26 cellular contexts compared by ENCODE assay signal in the genomic region with DNA sequence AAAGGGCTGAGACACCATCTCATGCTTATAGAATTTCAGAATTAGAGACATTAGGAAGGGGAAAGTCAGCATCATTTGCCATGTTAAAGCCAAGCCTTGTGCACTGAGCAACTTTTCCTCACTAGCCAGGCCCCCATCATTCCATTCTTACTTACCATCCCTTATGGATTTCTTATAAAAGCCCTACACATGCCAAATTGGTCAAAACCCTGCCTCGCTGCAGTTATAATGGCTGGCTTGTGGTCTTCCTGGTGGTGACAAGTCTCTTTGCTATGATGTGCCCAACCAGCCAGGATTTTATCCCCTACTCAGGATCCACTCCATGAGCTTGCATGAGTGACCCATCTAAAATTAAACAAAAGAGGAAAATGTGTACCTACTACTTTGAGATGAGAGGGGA.
"Had no signal": no experiment of that assay in that cellular context is flagged by ENCODE, and none has a peak within 500 bp of the region (broad histone marks: within the 10 kb centered on the region; RNA-seq: fewer than 3 reads in every experiment).

No MANE protein-coding gene starts in this region.

- H3K9me3 ChIP-seq: Peyer's patch, SJSA1 had no signal

- H3K36me3 ChIP-seq: brain microvascular endothelial cell, cardiac muscle cell, Peyer's patch, SJSA1 had no signal

- H3K27ac Mint-ChIP-seq: activated B cell treated with CpG ODN at 0.5 μM for 24 hours; activated CD4-positive, alpha-beta T cell treated with anti-CD3 and anti-CD28 coated beads, Interleukin-2, amount 10 ng/mL, durations not matched to agents 24 days and 14 days; activated naive CD4-positive, alpha-beta T cell treated with anti-CD3 and anti-CD28 coated beads for 36 hours; activated naive CD8-positive, alpha-beta T cell; T-helper 1 cell treated with Interleukin-12 subunit alpha and Interleukin-12 subunit beta and Interleukin-4 antibody, amounts not matched to agents 30 μg/mL and 1 μg/mL, for 36 hours had no signal

- H3K4me1 Mint-ChIP-seq: activated B cell treated with CpG ODN at 0.5 μM for 24 hours had no signal

- H3K9me3 Mint-ChIP-seq: activated B cell treated with CpG ODN at 0.5 μM for 24 hours had no signal

- H3K27me3 ChIP-seq: brain microvascular endothelial cell, cardiac muscle cell, Peyer's patch had no signal

- DNase-seq: activated B cell treated with CpG ODN at 0.5 μM for 24 hours; activated CD4-positive, alpha-beta T cell treated with anti-CD3 and anti-CD28 coated beads for 1 hour; activated CD4-positive, alpha-beta T cell treated with anti-CD3 and anti-CD28 coated beads, Interleukin-2, amount 50 U/mL, for 48 hours; activated CD8-positive, alpha-beta memory T cell treated with anti-CD3 and anti-CD28 coated beads for 24 hours; activated gamma-delta T cell; activated T-cell treated with anti-CD3 and anti-CD28 coated beads, Interleukin-2, amount 50 U/mL, for 4 hours; amygdala; brain microvascular endothelial cell; KG1; MV-4-11; NCI-H1092 treated with DMSO at 0.1 percent for 48 hours; NCI-H1694; NCI-H2029 treated with DMSO at 0.1 percent for 48 hours; NCI-H345; NCI-H510A; NCI-H526 treated with DMSO at 0.1 percent for 48 hours; NCI-H82; Peyer's patch; Right ventricle myocardium superior; T-helper 9 cell had no signal

- H3K4me3 ChIP-seq: cardiac muscle cell, Peyer's patch, SJSA1 had no signal

- H3K36me3 Mint-ChIP-seq: activated naive CD8-positive, alpha-beta T cell had no signal

- H3K27me3 Mint-ChIP-seq: activated B cell treated with CpG ODN at 0.5 μM for 24 hours; activated CD4-positive, alpha-beta T cell treated with anti-CD3 and anti-CD28 coated beads, Interleukin-2, amount 10 ng/mL, durations not matched to agents 24 days and 14 days had no signal

- H3K4me3 Mint-ChIP-seq: activated B cell treated with CpG ODN at 0.5 μM for 24 hours; activated CD4-positive, alpha-beta T cell treated with anti-CD3 and anti-CD28 coated beads, Interleukin-2, amount 10 ng/mL, durations not matched to agents 24 days and 14 days; activated naive CD4-positive, alpha-beta T cell treated with anti-CD3 and anti-CD28 coated beads for 36 hours; activated naive CD8-positive, alpha-beta T cell; activated T-cell treated with anti-CD3 and anti-CD28 coated beads, Interleukin-2, amount 50 U/mL, for 4 hours had no signal

- ATAC-seq: activated T-cell treated with anti-CD3 and anti-CD28 coated beads, Interleukin-2, amount 50 U/mL, for 4 hours had no signal
